Comparison of ENCODE assay signal across 9 cellular contexts in the genomic region with DNA sequence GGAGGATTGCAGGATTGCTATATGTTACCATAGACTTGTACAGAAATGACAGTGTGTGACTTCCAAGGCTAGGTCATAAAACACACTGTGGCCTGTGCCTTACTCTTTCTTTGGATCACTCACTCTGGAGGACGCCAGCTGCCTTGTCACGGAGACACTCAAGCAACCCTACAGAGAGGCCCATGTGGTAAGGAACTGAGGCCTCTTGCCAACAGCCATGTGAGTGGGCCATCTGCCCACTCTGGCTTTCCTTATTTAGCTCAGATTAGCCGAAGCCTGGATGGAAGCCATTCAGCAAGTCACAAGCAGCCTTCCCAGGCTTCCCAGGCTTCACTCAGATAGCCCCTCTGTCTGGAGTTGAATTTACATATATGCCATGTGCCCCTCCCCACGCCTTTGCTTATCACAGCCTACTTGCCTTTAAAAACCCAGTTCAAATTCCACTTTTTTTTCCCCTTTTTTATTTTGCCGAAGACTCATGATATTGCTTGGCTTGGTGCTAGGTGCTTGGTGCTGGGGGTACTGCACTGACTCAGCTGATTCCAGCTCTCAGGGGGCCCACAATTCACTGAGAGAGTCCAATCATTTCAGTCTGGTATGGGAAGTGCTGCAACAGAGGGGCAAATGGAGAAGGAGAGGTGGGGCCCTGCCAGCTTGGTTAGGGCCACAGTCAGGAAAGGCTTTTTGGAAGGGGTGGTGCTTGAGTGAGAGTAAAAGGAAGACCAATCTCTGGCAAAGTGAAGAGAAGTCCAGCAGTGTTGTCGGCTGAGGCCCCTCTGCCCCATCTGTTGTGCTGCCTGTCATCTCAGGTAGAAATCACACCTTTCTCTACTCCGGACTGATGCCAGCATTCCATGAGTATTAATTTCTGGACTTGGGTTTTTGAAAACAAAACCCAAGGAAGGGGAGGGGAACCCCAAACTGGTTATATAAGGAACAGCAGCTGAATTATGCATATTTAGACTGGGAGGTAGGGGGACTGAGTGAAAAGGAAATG. TPM values are rescaled to one million over a fixed set of nuclear protein-coding genes. Genes with fewer than 3 reads are reported as not detected.
A peak's percentile ranks its signal among the peaks of the same experiment; 100 is the strongest.
DNase-seq lines count a peak whose midpoint lies in the region; ATAC-seq and TF ChIP-seq lines count a peak whose summit lies in the region.
"Had no signal": no experiment of that assay in that cellular context is flagged by ENCODE, and none has a peak within 500 bp of the region (broad histone marks: within the 10 kb centered on the region; RNA-seq: fewer than 3 reads in every experiment).

No MANE protein-coding gene starts in this region.

- DNase-seq in H4 (ENCODE audit: low spot score) (peak; percentile 61), anterior cingulate cortex (lab: John Stamatoyannopoulos, UW) (peak in 53 of 58 donors; percentile 6 to 86 (median 62)), right cardiac atrium (peak; percentile 86 to 94 (median 93)), Caco-2 (no peak)

- no peaks in the 10 kb centered on the region for H3K27me3 Mint-ChIP-seq in Caco-2 (ENCODE audit: insufficient read depth, unreplicated experiment)

- peak overlapping the region; percentile 50 to 69 (median 65) for H3K9ac ChIP-seq in skeletal muscle tissue (ENCODE audit: low read depth in 1 of 3, low read length in 3 of 3)

- H3K27ac ChIP-seq in right cardiac atrium (ENCODE audit: low read length): peak overlapping the region; percentile 82
- H3K27ac ChIP-seq in skeletal muscle tissue (ENCODE audit: low read depth, low read length): peak overlapping the region; percentile 90

- POLR2A ChIA-PET in Caco-2 (lab: Charles Lee): no interaction called here

- no peak for TF ChIP-seq CTCF in Caco-2 (IDR thresholded peaks at IDR 0.05; ENCODE audit: insufficient read depth in 1 of 2, low read depth in 1 of 2, low read length in 1 of 2, severe bottlenecking in 1 of 2, unreplicated experiment in 1 of 2)

- H3K4me3 Mint-ChIP-seq in Caco-2 (ENCODE audit: unreplicated experiment): no peak overlapping the region
- H3K4me3 Mint-ChIP-seq: dendritic cell treated with granulocyte-macrophage colony-stimulating factor and Interleukin-4, amounts not matched to agents 40 ng/mL and 50 ng/mL, for 4 days had no signal

- no peak overlapping the region for H3K27ac Mint-ChIP-seq in Caco-2 (ENCODE audit: unreplicated experiment)
- H3K27ac Mint-ChIP-seq: dendritic cell treated with granulocyte-macrophage colony-stimulating factor and Interleukin-4, amounts not matched to agents 40 ng/mL and 50 ng/mL, for 4 days had no signal

- H3K36me3 ChIP-seq in skeletal muscle tissue (ENCODE audit: control insufficient read depth in 3 of 3, insufficient read depth in 3 of 3, low read length in 3 of 3) (no peaks in the 10 kb centered on the region), Caco-2 (ENCODE audit: control insufficient read depth, insufficient read depth, low read length) (no peaks in the 10 kb centered on the region)

- no peaks in the 10 kb centered on the region for H3K36me3 Mint-ChIP-seq in Caco-2 (ENCODE audit: insufficient read depth, unreplicated experiment)

- BruUV-seq in Caco-2 (replicated peaks; lab: Mats Ljungman, UMichigan): no TSS peak

- H3K9me3 ChIP-seq in right cardiac atrium (ENCODE audit: control insufficient read depth, low read length) (no peaks in the 10 kb centered on the region), skeletal muscle tissue (ENCODE audit: control insufficient read depth in 3 of 3, low read length in 3 of 3) (no peaks in the 10 kb centered on the region), Caco-2 (no peaks in the 10 kb centered on the region)

- H3K4me3 ChIP-seq in right cardiac atrium (ENCODE audit: low read length) (no peak overlapping the region), skeletal muscle tissue (ENCODE audit: low read length in 3 of 3) (peak overlapping the region in 2 of 3 donors; percentile 25 to 49), Caco-2 (ENCODE audit: low read depth, low read length) (no peak overlapping the region)

- no peaks in the 10 kb centered on the region for H3K9me3 Mint-ChIP-seq in Caco-2 (ENCODE audit: unreplicated experiment)
- H3K9me3 Mint-ChIP-seq: dendritic cell treated with granulocyte-macrophage colony-stimulating factor and Interleukin-4, amounts not matched to agents 40 ng/mL and 50 ng/mL, for 4 days had no signal

- 29% methylated on average over 7 of the region's 7 CpGs for WGBS in right cardiac atrium

- H3K27me3 ChIP-seq in right cardiac atrium (ENCODE audit: control insufficient read depth, insufficient read depth): no peaks in the 10 kb centered on the region
- H3K27me3 ChIP-seq in skeletal muscle tissue (ENCODE audit: control insufficient read depth in 3 of 3, insufficient read depth in 3 of 3, low read length in 3 of 3): no peaks in the 10 kb centered on the region
- no peaks in the 10 kb centered on the region for H3K27me3 ChIP-seq in Caco-2 (replicated peaks; ENCODE audit: control insufficient read depth, insufficient read depth, low read length)

- TF ChIP-seq POLR2A in GM18505 (IDR thresholded peaks at IDR 0.05; ENCODE audit: borderline replicate concordance, extremely low read depth, insufficient read depth, insufficient read length): no peak

- CTCF ChIA-PET in Caco-2 (lab: Charles Lee): no interaction called here

- H3K4me1 Mint-ChIP-seq in Caco-2 (ENCODE audit: low read depth, unreplicated experiment): no peaks in the 10 kb centered on the region

- ATAC-seq in right cardiac atrium (peak; percentile 86 to 92), GM18505 (IDR thresholded peaks at IDR 0.05; ENCODE audit: unreplicated experiment) (no peak), GM18498 (IDR thresholded peaks at IDR 0.05; ENCODE audit: unreplicated experiment) (no peak), HG03196 (IDR thresholded peaks at IDR 0.05; ENCODE audit: unreplicated experiment) (no peak)

- peaks cover 11% of the 10 kb centered on the region for H3K4me1 ChIP-seq in right cardiac atrium (ENCODE audit: control insufficient read depth, insufficient read depth, low read length)
- peaks cover 32 to 35% (median 34%) of the 10 kb centered on the region in 3 donors for H3K4me1 ChIP-seq in skeletal muscle tissue (ENCODE audit: control insufficient read depth in 3 of 3, insufficient read depth in 3 of 3, low read length in 3 of 3)
- H3K4me1 ChIP-seq in Caco-2: no peaks in the 10 kb centered on the region

- intact Hi-C loops in right cardiac atrium (cut with DNase I): no loop called here
- intact Hi-C loops in Caco-2 (cut with micrococcal nuclease; ENCODE audit: unreplicated experiment): no loop called here

RNA-seq across cellular contexts. Expression of gene P4HA3, which starts 14.5 kb away (rescaled TPM):
- 0.17 and 0.27 TPM in 2 replicates for total RNA-seq in H4 (2014; rRNA removed; shearing (Covaris generic))
- total RNA-seq in right cardiac atrium: under 1 TPM in 2 of 4 donors, not detected in 2; 0.21 to 0.72 TPM
- 0.07 TPM for polyA plus RNA-seq in right cardiac atrium
- 0.52 TPM for total RNA-seq in skeletal muscle tissue
- total RNA-seq in Caco-2 (2022): 0.42 TPM in 1 of 2 replicates, not detected in the other

Comparison
In these comparisons a context has a peak if more than half of its experiments do, and no peak if none do; other contexts are left out.
1. DNase-seq: peak in H4 (single experiment), anterior cingulate cortex (53 of 58) and right cardiac atrium (3 of 3); none in Caco-2 (0 of 2).
2. ATAC-seq: peak in right cardiac atrium (2 of 2); none in GM18505 (single experiment), GM18498 (single experiment) and HG03196 (single experiment).
3. H3K4me3 ChIP-seq: peak in skeletal muscle tissue (2 of 3); none in right cardiac atrium (single experiment) and Caco-2 (single experiment).